In the genomic region with DNA sequence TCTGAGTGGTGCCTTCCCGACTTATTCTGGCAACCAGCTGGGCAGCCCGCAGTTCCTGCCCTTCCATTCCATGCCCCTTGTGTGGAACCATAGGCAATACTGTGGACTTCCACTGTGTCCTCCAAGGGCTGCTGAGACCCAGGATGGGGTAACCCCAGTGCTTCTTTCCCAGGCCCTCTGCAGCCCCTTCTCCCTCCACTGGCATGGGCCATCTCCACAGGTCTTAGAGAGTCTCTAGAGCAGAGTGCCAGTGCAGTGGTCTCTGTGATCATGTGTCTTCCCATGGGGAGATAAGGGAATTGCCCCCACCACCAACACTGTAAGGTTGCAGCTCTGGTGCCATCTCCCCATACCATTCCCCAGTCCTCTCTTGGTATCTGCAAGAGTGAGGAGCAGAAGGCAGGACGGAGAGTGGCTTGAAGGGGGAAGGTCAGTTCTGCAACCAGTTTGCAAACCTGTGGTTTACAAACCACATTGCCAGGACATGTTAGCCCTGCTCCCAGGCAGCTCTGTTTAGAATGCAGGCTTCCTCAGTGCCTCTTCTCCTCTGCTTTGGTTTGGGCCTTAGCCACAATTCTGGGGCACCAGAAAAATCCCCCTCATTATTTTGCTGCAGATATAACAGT, we compare ENCODE assay signal across 37 cellular contexts. TPM values are rescaled to one million over a fixed set of nuclear protein-coding genes. Genes with fewer than 3 reads are reported as not detected.
"Had no signal": no experiment of that assay in that cellular context is flagged by ENCODE, and none has a peak within 500 bp of the region (broad histone marks: within the 10 kb centered on the region; RNA-seq: fewer than 3 reads in every experiment).

No MANE protein-coding gene starts in this region.

- H3K36me3 ChIP-seq: adrenal gland, Peyer's patch, WERI-Rb-1 had no signal

- H3K9me3 Mint-ChIP-seq: activated CD4-positive, alpha-beta memory T cell treated with anti-CD3 and anti-CD28 coated beads, Interleukin-2, amount 10 ng/mL, durations not matched to agents 7 days and 5 days; activated naive CD8-positive, alpha-beta T cell treated with anti-CD3 and anti-CD28 coated beads, Interleukin-2, amount 10 ng/mL, durations not matched to agents 7 days and 5 days; activated T-cell treated with anti-CD3 and anti-CD28 coated beads, Interleukin-2, amount 50 U/mL, for 72 hours; activated T-helper 17 cell treated with anti-CD3 and anti-CD28 coated beads, Interleukin-2, amount 50 U/mL, for 72 hours; brain had no signal

- H3K4me1 ChIP-seq: adrenal gland, Peyer's patch had no signal

- DNase-seq: activated CD4-positive, alpha-beta memory T cell treated with anti-CD3 and anti-CD28 coated beads, Interleukin-2, amount 10 ng/mL, durations not matched to agents 7 days and 5 days; activated CD4-positive, alpha-beta T cell treated with anti-CD3 and anti-CD28 coated beads for 1 hour; activated CD4-positive, alpha-beta T cell treated with anti-CD3 and anti-CD28 coated beads for 48 hours; activated CD4-positive, CD25-positive, alpha-beta regulatory T cell; activated CD8-positive, alpha-beta memory T cell treated with anti-CD3 and anti-CD28 coated beads for 24 hours; activated CD8-positive, alpha-beta memory T cell treated with anti-CD3 and anti-CD28 coated beads, Interleukin-2, amount 10 ng/mL, durations not matched to agents 7 days and 5 days; activated effector memory CD4-positive, alpha-beta T cell treated with anti-CD3 and anti-CD28 coated beads, Interleukin-2, amount 50 U/mL, for 16 hours; activated naive CD4-positive, alpha-beta T cell; activated naive CD4-positive, alpha-beta T cell treated with anti-CD3 and anti-CD28 coated beads, Interleukin-2, amount 50 U/mL, for 16 hours; activated naive CD8-positive, alpha-beta T cell treated with anti-CD3 and anti-CD28 coated beads, Interleukin-2, amount 10 ng/mL, durations not matched to agents 7 days and 5 days; activated T-cell treated with anti-CD3 and anti-CD28 coated beads, Interleukin-2, amount 50 U/mL, for 1 hour; activated T-cell treated with anti-CD3 and anti-CD28 coated beads, Interleukin-2, amount 50 U/mL, for 72 hours; adrenal gland; caudate nucleus; IMR-90; NCI-H1436 treated with DMSO at 0.1 percent for 48 hours; NCI-H1694 treated with DMSO at 0.1 percent for 48 hours; NCI-H2029; NCI-H345; NCI-H524 treated with DMSO at 0.1 percent for 48 hours; NK-92 treated with Interleukin-12 subunit alpha and Interleukin-12 subunit beta, amount 100 ng/mL, for 24 hours; PC-3; Peyer's patch; SIG-M5; T1000; WERI-Rb-1 had no signal

- ATAC-seq: activated CD8-positive, alpha-beta memory T cell treated with anti-CD3 and anti-CD28 coated beads, Interleukin-2, amount 10 ng/mL, durations not matched to agents 7 days and 5 days; activated T-cell treated with anti-CD3 and anti-CD28 coated beads, Interleukin-2, amount 50 U/mL, for 72 hours; activated T-helper 17 cell treated with anti-CD3 and anti-CD28 coated beads, Interleukin-2, amount 50 U/mL, for 72 hours; K562; PC-3; Right ventricle myocardium inferior; SK-N-SH treated with all-trans-retinoic acid at 6 μM for 48 hours had no signal

- H3K9me3 ChIP-seq: adrenal gland, Peyer's patch had no signal

- H3K27ac Mint-ChIP-seq: activated CD4-positive, alpha-beta memory T cell treated with anti-CD3 and anti-CD28 coated beads, Interleukin-2, amount 10 ng/mL, durations not matched to agents 7 days and 5 days; activated CD8-positive, alpha-beta memory T cell treated with anti-CD3 and anti-CD28 coated beads, Interleukin-2, amount 10 ng/mL, durations not matched to agents 7 days and 5 days; activated naive CD8-positive, alpha-beta T cell treated with anti-CD3 and anti-CD28 coated beads, Interleukin-2, amount 10 ng/mL, durations not matched to agents 7 days and 5 days; activated T-cell treated with anti-CD3 and anti-CD28 coated beads, Interleukin-2, amount 50 U/mL, for 72 hours; activated T-helper 17 cell treated with anti-CD3 and anti-CD28 coated beads, Interleukin-2, amount 50 U/mL, for 72 hours had no signal

- H3K27ac ChIP-seq: adrenal gland, Peyer's patch, RWPE1, WERI-Rb-1 had no signal

- H3K36me3 Mint-ChIP-seq: activated CD8-positive, alpha-beta memory T cell treated with anti-CD3 and anti-CD28 coated beads, Interleukin-2, amount 10 ng/mL, durations not matched to agents 7 days and 5 days; activated naive CD8-positive, alpha-beta T cell treated with anti-CD3 and anti-CD28 coated beads, Interleukin-2, amount 10 ng/mL, durations not matched to agents 7 days and 5 days; brain had no signal

- H3K4me3 ChIP-seq: adrenal gland, K562, Peyer's patch had no signal

- H3K4me3 Mint-ChIP-seq: activated CD4-positive, alpha-beta memory T cell treated with anti-CD3 and anti-CD28 coated beads, Interleukin-2, amount 10 ng/mL, durations not matched to agents 7 days and 5 days; activated CD8-positive, alpha-beta memory T cell treated with anti-CD3 and anti-CD28 coated beads, Interleukin-2, amount 10 ng/mL, durations not matched to agents 7 days and 5 days; activated naive CD8-positive, alpha-beta T cell treated with anti-CD3 and anti-CD28 coated beads, Interleukin-2, amount 10 ng/mL, durations not matched to agents 7 days and 5 days; activated T-cell treated with anti-CD3 and anti-CD28 coated beads, Interleukin-2, amount 50 U/mL, for 72 hours; activated T-helper 17 cell treated with anti-CD3 and anti-CD28 coated beads, Interleukin-2, amount 50 U/mL, for 72 hours; brain had no signal

- H3K27me3 ChIP-seq: adrenal gland, Peyer's patch had no signal

- H3K4me1 Mint-ChIP-seq: activated CD4-positive, alpha-beta memory T cell treated with anti-CD3 and anti-CD28 coated beads, Interleukin-2, amount 10 ng/mL, durations not matched to agents 7 days and 5 days; activated CD8-positive, alpha-beta memory T cell treated with anti-CD3 and anti-CD28 coated beads, Interleukin-2, amount 10 ng/mL, durations not matched to agents 7 days and 5 days; activated naive CD8-positive, alpha-beta T cell treated with anti-CD3 and anti-CD28 coated beads, Interleukin-2, amount 10 ng/mL, durations not matched to agents 7 days and 5 days; activated T-helper 17 cell treated with anti-CD3 and anti-CD28 coated beads, Interleukin-2, amount 50 U/mL, for 72 hours had no signal

RNA-seq across cellular contexts. Expression of a gene that starts 20.9 kb away (rescaled TPM):
- total RNA-seq: activated naive CD8-positive, alpha-beta T cell treated with anti-CD3 and anti-CD28 coated beads, Interleukin-2, amount 10 ng/mL, durations not matched to agents 7 days and 5 days; bronchial epithelial cell; IMR-90; K562; NCI-H460; PC-3; Peyer's patch; Right ventricle myocardium inferior; SK-MEL-5; T-helper 1 cell treated with Interleukin-12 subunit alpha and Interleukin-12 subunit beta and Interleukin-4 antibody, amounts not matched to agents 30 ng/mL and 1 ng/mL, for 36 hours; T-helper 2 cell treated with Interferon-gamma antibody and Interleukin-4, amounts not matched to agents 100 ng/mL and 5 ng/mL, for 36 hours had no signal
- polyA plus RNA-seq: IMR-90, K562 had no signal
